ENCODE assay signal across 2 cellular contexts in the genomic region with DNA sequence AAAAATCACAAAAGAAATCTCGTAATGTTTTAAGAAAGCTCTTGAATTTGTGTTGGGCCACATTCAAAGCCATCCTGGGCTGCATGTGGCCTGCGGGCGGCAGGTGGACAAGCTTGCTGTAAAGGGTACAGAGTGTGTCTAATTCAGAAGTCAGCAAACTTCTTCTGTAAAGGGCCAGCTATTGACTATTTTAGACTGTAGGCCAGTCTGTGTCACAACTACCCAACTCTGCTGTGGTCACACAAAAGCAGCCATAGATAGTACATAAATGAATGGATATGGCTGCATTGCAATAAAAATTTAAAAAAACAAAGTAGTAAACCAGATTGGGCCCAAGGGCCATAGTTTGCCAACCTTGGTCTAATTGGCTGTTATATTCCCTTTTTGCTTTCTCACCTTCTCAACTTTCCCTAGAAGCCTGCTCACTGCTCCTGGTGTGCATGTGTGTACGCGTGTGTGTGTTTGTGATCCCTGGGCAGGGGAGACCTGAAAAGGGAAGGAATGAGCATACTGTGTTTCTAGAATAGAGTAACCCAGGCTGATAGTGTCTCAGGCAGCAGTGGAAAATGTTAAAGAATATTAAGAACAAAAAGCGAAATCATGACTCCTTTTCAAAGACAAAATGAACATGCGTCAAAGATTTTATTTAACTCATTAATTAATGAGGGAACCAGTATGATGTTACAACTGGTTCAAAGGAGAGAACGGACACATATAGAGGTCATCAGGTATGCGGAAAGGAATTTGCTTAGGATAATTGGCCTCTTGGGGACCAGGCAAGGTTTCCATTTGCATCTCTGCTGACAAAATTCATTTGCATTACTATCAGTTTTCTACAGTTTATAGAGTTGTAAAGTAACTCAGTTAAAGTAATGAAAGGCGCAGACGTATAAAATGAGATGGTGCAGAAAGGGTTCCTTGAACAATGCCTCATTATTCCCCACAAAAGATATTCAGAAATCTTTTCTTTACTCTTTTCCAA.
TF ChIP-seq lines count a peak whose summit lies in the region.

No MANE protein-coding gene starts in this region.

TF ChIP-seq in GM23338, 12 proteins besides CTCF, POLR2A, EP300 and RAD21 (continued from another document and continues in another):
- TF ChIP-seq CREB1 (CRISPR knock-in tag; IDR thresholded peaks at IDR 0.05; ENCODE audit: low read depth): no peak
- TF ChIP-seq, protein P1, sequence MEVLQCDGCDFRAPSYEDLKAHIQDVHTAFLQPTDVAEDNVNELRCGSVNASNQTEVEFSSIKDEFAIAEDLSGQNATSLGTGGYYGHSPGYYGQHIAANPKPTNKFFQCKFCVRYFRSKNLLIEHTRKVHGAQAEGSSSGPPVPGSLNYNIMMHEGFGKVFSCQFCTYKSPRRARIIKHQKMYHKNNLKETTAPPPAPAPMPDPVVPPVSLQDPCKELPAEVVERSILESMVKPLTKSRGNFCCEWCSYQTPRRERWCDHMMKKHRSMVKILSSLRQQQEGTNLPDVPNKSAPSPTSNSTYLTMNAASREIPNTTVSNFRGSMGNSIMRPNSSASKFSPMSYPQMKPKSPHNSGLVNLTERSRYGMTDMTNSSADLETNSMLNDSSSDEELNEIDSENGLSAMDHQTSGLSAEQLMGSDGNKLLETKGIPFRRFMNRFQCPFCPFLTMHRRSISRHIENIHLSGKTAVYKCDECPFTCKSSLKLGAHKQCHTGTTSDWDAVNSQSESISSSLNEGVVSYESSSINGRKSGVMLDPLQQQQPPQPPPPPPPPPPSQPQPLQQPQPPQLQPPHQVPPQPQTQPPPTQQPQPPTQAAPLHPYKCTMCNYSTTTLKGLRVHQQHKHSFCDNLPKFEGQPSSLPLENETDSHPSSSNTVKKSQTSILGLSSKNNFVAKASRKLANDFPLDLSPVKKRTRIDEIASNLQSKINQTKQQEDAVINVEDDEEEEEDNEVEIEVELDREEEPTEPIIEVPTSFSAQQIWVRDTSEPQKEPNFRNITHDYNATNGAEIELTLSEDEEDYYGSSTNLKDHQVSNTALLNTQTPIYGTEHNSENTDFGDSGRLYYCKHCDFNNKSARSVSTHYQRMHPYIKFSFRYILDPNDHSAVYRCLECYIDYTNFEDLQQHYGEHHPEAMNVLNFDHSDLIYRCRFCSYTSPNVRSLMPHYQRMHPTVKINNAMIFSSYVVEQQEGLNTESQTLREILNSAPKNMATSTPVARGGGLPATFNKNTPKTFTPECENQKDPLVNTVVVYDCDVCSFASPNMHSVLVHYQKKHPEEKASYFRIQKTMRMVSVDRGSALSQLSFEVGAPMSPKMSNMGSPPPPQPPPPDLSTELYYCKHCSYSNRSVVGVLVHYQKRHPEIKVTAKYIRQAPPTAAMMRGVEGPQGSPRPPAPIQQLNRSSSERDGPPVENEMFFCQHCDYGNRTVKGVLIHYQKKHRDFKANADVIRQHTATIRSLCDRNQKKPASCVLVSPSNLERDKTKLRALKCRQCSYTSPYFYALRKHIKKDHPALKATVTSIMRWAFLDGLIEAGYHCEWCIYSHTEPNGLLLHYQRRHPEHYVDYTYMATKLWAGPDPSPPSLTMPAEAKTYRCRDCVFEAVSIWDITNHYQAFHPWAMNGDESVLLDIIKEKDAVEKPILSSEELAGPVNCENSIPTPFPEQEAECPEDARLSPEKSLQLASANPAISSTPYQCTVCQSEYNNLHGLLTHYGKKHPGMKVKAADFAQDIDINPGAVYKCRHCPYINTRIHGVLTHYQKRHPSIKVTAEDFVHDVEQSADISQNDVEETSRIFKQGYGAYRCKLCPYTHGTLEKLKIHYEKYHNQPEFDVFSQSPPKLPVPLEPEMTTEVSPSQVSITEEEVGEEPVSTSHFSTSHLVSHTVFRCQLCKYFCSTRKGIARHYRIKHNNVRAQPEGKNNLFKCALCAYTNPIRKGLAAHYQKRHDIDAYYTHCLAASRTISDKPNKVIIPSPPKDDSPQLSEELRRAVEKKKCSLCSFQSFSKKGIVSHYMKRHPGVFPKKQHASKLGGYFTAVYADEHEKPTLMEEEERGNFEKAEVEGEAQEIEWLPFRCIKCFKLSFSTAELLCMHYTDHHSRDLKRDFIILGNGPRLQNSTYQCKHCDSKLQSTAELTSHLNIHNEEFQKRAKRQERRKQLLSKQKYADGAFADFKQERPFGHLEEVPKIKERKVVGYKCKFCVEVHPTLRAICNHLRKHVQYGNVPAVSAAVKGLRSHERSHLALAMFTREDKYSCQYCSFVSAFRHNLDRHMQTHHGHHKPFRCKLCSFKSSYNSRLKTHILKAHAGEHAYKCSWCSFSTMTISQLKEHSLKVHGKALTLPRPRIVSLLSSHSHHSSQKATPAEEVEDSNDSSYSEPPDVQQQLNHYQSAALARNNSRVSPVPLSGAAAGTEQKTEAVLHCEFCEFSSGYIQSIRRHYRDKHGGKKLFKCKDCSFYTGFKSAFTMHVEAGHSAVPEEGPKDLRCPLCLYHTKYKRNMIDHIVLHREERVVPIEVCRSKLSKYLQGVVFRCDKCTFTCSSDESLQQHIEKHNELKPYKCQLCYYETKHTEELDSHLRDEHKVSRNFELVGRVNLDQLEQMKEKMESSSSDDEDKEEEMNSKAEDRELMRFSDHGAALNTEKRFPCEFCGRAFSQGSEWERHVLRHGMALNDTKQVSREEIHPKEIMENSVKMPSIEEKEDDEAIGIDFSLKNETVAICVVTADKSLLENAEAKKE (CRISPR knock-in tag; IDR thresholded peaks at IDR 0.05): no peak
- no peak for TF ChIP-seq EZH2phosphoT487 (IDR thresholded peaks at IDR 0.05; ENCODE audit: unreplicated experiment)
- TF ChIP-seq, protein P2, sequence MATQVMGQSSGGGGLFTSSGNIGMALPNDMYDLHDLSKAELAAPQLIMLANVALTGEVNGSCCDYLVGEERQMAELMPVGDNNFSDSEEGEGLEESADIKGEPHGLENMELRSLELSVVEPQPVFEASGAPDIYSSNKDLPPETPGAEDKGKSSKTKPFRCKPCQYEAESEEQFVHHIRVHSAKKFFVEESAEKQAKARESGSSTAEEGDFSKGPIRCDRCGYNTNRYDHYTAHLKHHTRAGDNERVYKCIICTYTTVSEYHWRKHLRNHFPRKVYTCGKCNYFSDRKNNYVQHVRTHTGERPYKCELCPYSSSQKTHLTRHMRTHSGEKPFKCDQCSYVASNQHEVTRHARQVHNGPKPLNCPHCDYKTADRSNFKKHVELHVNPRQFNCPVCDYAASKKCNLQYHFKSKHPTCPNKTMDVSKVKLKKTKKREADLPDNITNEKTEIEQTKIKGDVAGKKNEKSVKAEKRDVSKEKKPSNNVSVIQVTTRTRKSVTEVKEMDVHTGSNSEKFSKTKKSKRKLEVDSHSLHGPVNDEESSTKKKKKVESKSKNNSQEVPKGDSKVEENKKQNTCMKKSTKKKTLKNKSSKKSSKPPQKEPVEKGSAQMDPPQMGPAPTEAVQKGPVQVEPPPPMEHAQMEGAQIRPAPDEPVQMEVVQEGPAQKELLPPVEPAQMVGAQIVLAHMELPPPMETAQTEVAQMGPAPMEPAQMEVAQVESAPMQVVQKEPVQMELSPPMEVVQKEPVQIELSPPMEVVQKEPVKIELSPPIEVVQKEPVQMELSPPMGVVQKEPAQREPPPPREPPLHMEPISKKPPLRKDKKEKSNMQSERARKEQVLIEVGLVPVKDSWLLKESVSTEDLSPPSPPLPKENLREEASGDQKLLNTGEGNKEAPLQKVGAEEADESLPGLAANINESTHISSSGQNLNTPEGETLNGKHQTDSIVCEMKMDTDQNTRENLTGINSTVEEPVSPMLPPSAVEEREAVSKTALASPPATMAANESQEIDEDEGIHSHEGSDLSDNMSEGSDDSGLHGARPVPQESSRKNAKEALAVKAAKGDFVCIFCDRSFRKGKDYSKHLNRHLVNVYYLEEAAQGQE (IDR thresholded peaks at IDR 0.05; ENCODE audit: unreplicated experiment): no peak
- TF ChIP-seq JUNB (IDR thresholded peaks at IDR 0.05; ENCODE audit: unreplicated experiment): no peak
- no peak for TF ChIP-seq ZNF331 (CRISPR knock-in tag; IDR thresholded peaks at IDR 0.05; ENCODE audit: low read depth)

TF ChIP-seq in H1, 55 proteins besides CTCF, POLR2A, EP300 and RAD21:
- TF ChIP-seq, protein P3, sequence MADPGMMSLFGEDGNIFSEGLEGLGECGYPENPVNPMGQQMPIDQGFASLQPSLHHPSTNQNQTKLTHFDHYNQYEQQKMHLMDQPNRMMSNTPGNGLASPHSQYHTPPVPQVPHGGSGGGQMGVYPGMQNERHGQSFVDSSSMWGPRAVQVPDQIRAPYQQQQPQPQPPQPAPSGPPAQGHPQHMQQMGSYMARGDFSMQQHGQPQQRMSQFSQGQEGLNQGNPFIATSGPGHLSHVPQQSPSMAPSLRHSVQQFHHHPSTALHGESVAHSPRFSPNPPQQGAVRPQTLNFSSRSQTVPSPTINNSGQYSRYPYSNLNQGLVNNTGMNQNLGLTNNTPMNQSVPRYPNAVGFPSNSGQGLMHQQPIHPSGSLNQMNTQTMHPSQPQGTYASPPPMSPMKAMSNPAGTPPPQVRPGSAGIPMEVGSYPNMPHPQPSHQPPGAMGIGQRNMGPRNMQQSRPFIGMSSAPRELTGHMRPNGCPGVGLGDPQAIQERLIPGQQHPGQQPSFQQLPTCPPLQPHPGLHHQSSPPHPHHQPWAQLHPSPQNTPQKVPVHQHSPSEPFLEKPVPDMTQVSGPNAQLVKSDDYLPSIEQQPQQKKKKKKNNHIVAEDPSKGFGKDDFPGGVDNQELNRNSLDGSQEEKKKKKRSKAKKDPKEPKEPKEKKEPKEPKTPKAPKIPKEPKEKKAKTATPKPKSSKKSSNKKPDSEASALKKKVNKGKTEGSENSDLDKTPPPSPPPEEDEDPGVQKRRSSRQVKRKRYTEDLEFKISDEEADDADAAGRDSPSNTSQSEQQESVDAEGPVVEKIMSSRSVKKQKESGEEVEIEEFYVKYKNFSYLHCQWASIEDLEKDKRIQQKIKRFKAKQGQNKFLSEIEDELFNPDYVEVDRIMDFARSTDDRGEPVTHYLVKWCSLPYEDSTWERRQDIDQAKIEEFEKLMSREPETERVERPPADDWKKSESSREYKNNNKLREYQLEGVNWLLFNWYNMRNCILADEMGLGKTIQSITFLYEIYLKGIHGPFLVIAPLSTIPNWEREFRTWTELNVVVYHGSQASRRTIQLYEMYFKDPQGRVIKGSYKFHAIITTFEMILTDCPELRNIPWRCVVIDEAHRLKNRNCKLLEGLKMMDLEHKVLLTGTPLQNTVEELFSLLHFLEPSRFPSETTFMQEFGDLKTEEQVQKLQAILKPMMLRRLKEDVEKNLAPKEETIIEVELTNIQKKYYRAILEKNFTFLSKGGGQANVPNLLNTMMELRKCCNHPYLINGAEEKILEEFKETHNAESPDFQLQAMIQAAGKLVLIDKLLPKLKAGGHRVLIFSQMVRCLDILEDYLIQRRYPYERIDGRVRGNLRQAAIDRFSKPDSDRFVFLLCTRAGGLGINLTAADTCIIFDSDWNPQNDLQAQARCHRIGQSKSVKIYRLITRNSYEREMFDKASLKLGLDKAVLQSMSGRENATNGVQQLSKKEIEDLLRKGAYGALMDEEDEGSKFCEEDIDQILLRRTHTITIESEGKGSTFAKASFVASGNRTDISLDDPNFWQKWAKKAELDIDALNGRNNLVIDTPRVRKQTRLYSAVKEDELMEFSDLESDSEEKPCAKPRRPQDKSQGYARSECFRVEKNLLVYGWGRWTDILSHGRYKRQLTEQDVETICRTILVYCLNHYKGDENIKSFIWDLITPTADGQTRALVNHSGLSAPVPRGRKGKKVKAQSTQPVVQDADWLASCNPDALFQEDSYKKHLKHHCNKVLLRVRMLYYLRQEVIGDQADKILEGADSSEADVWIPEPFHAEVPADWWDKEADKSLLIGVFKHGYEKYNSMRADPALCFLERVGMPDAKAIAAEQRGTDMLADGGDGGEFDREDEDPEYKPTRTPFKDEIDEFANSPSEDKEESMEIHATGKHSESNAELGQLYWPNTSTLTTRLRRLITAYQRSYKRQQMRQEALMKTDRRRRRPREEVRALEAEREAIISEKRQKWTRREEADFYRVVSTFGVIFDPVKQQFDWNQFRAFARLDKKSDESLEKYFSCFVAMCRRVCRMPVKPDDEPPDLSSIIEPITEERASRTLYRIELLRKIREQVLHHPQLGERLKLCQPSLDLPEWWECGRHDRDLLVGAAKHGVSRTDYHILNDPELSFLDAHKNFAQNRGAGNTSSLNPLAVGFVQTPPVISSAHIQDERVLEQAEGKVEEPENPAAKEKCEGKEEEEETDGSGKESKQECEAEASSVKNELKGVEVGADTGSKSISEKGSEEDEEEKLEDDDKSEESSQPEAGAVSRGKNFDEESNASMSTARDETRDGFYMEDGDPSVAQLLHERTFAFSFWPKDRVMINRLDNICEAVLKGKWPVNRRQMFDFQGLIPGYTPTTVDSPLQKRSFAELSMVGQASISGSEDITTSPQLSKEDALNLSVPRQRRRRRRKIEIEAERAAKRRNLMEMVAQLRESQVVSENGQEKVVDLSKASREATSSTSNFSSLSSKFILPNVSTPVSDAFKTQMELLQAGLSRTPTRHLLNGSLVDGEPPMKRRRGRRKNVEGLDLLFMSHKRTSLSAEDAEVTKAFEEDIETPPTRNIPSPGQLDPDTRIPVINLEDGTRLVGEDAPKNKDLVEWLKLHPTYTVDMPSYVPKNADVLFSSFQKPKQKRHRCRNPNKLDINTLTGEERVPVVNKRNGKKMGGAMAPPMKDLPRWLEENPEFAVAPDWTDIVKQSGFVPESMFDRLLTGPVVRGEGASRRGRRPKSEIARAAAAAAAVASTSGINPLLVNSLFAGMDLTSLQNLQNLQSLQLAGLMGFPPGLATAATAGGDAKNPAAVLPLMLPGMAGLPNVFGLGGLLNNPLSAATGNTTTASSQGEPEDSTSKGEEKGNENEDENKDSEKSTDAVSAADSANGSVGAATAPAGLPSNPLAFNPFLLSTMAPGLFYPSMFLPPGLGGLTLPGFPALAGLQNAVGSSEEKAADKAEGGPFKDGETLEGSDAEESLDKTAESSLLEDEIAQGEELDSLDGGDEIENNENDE (IDR thresholded peaks at IDR 0.05; ENCODE audit: insufficient replicate concordance, low read length): peak; percentile 68
- TF ChIP-seq POLR2AphosphoS5 (IDR thresholded peaks at IDR 0.05; ENCODE audit: low read depth, low read length): no peak
- TF ChIP-seq TEAD4 (IDR thresholded peaks at IDR 0.05; ENCODE audit: low read depth, low read length): 0 out of 2 replicates have a peak, but pooled peaks have one; percentile 61
- no peak for TF ChIP-seq CBX5 (IDR thresholded peaks at IDR 0.05; ENCODE audit: low read depth, low read length)
- TF ChIP-seq KDM5A (IDR thresholded peaks at IDR 0.05; ENCODE audit: low read length): no peak
